In genomic region chr1:178344513-178345077, GRCh38 we compare ENCODE assay signal across 8 cellular contexts.
A peak's percentile ranks its signal among the peaks of the same experiment; 100 is the strongest.
DNase-seq lines count a peak whose midpoint lies in the region; ATAC-seq, FAIRE-seq and TF ChIP-seq lines count a peak whose summit lies in the region.

No MANE protein-coding gene starts in this region.

- no peak overlapping the region for H3K9ac ChIP-seq in KMS-11
- H3K9ac ChIP-seq in astrocyte (ENCODE audit: low read length): peak overlapping the region; percentile 79

- DNase-seq in GM18507 (ENCODE audit: extremely low spot score, insufficient read length, low read depth) (no peak), astrocyte (ENCODE audit: low read depth) (peak; percentile 91), iPS DF 4.7 (ENCODE audit: extremely low read depth, low spot score) (peak; percentile 41), stomach (no peak), NCI-H1105 (lab: John Stamatoyannopoulos, UW) (no peak)

- no peaks in the 10 kb centered on the region for H3K36me3 Mint-ChIP-seq in astrocyte (ENCODE audit: low read depth, unreplicated experiment)

- 22 to 35% (median 32%) methylated on average over 5 of the region's 5 CpGs for WGBS in stomach, 5 donors

- H3K79me2 ChIP-seq in KMS-11 (ENCODE audit: insufficient read depth, low read depth) (no peaks in the 10 kb centered on the region), astrocyte (ENCODE audit: insufficient read depth, low read length) (peaks cover 38% of the 10 kb centered on the region)

- peak overlapping the region; percentile 59 for H3K27ac Mint-ChIP-seq in astrocyte (ENCODE audit: unreplicated experiment)

- H2AFZ ChIP-seq in KMS-11 (ENCODE audit: low read depth) (no peak overlapping the region), astrocyte (ENCODE audit: low read depth, low read length) (no peak overlapping the region)

- peak overlapping the region; percentile 5 for H3K4me3 Mint-ChIP-seq in astrocyte (ENCODE audit: unreplicated experiment)

- H3K4me3 ChIP-seq in KMS-11 (IDR thresholded peaks at IDR 0.05; ENCODE audit: insufficient read depth, low read depth, low read length) (no peak overlapping the region), astrocyte (ENCODE audit: insufficient read depth, low read depth, low read length) (peak overlapping the region; percentile 25), stomach (no peak overlapping the region)

- no peak for ATAC-seq in GM19328 (IDR thresholded peaks at IDR 0.05; ENCODE audit: unreplicated experiment)
- ATAC-seq in HG02642 (IDR thresholded peaks at IDR 0.05; ENCODE audit: poor library complexity, unreplicated experiment): no peak

- no peaks in the 10 kb centered on the region for H3K27me3 Mint-ChIP-seq in astrocyte (ENCODE audit: low read depth, unreplicated experiment)

- H3K27me3 ChIP-seq in KMS-11 (ENCODE audit: insufficient read depth, low read depth) (no peaks in the 10 kb centered on the region), astrocyte (ENCODE audit: insufficient read depth, low read length) (no peaks in the 10 kb centered on the region), stomach (no peaks in the 10 kb centered on the region)

- intact Hi-C loops in stomach (cut with DNase I; ENCODE audit: low total_unique reads): no loop called here

- H3K9me3 ChIP-seq in astrocyte (ENCODE audit: insufficient read depth, low read depth, low read length) (no peaks in the 10 kb centered on the region), stomach (no peaks in the 10 kb centered on the region)

- H3K27ac ChIP-seq in KMS-11: no peak overlapping the region
- H3K27ac ChIP-seq in astrocyte (ENCODE audit: low read depth, low read length): peak overlapping the region; percentile 89
- peak overlapping the region in 3 of 5 donors; percentile 12 to 58 (median 31) for H3K27ac ChIP-seq in stomach

- no peak for TF ChIP-seq POLR2A in stomach (IDR thresholded peaks at IDR 0.05)

- H4K20me1 ChIP-seq in KMS-11 (ENCODE audit: insufficient read depth) (no peaks in the 10 kb centered on the region), astrocyte (ENCODE audit: insufficient read depth, low read length) (no peaks in the 10 kb centered on the region)

- no peak for TF ChIP-seq EP300 in stomach (IDR thresholded peaks at IDR 0.05)

- peak; percentile 47 for TF ChIP-seq CTCF in KMS-11 (conservative IDR thresholded peaks at IDR 0.05; ENCODE audit: low read depth, low read length)
- TF ChIP-seq CTCF in astrocyte (IDR thresholded peaks at IDR 0.05; ENCODE audit: insufficient read depth, low read depth, low read length): peak; percentile 64
- peak in 4 of 7 experiments; percentile 19 to 59 (median 45) for TF ChIP-seq CTCF in stomach (IDR thresholded peaks at IDR 0.05)

- H3K4me1 Mint-ChIP-seq in astrocyte (ENCODE audit: low read depth, unreplicated experiment): peaks cover 50% of the 10 kb centered on the region

- FAIRE-seq in GM18507 (lab: Jason Lieb, UNC): peak; percentile 58
- peak; percentile 89 for FAIRE-seq in astrocyte (lab: Jason Lieb, UNC)

- H3K4me2 ChIP-seq in KMS-11 (no peak overlapping the region), astrocyte (ENCODE audit: low read length) (peak overlapping the region; percentile 82)

- no peaks in the 10 kb centered on the region for H3K4me1 ChIP-seq in KMS-11 (ENCODE audit: low read depth, poor library complexity, severe bottlenecking)
- H3K4me1 ChIP-seq in astrocyte (ENCODE audit: insufficient read depth, low read length): peaks cover 25% of the 10 kb centered on the region
- H3K4me1 ChIP-seq in stomach: peaks cover 0 to 51% (median 23%) of the 10 kb centered on the region in 4 donors

- H3K9me3 Mint-ChIP-seq in astrocyte (ENCODE audit: unreplicated experiment): no peaks in the 10 kb centered on the region

- H3K36me3 ChIP-seq in KMS-11 (ENCODE audit: insufficient read depth): no peaks in the 10 kb centered on the region
- no peaks in the 10 kb centered on the region for H3K36me3 ChIP-seq in astrocyte (ENCODE audit: insufficient read depth, low read length)
- no peaks in the 10 kb centered on the region for H3K36me3 ChIP-seq in stomach

Comparison
In these comparisons a context has a peak if more than half of its experiments do, and no peak if none do; other contexts are left out.
1. DNase-seq: peak in astrocyte (single experiment) and iPS DF 4.7 (single experiment); none in GM18507 (single experiment), stomach (single experiment) and NCI-H1105 (single experiment).
2. Peak in every context shown above with its lines, with median percentiles within 50 percentile points of each other: CTCF ChIP-seq.